Comparison of ENCODE assay signal across 26 cellular contexts in genomic region chr5:158289967-158290366, GRCh38.
"Had no signal": no experiment of that assay in that cellular context is flagged by ENCODE, and none has a peak within 500 bp of the region (broad histone marks: within the 10 kb centered on the region; RNA-seq: fewer than 3 reads in every experiment).

No MANE protein-coding gene starts in this region.

- DNase-seq: stimulated activated CD4-positive, alpha-beta T cell treated with anti-CD3 and anti-CD28 coated beads, Interleukin-2, amount 100 ng/mL, for 48 hours; stimulated activated CD4-positive, alpha-beta T cell treated with anti-CD3 and anti-CD28 coated beads, Interleukin-4, amount 100 ng/mL, for 1 hour; stimulated activated CD4-positive, alpha-beta T cell treated with anti-CD3 and anti-CD28 coated beads, Interleukin-4, amount 100 ng/mL, for 24 hours; stimulated activated CD4-positive, alpha-beta T cell treated with anti-CD3 and anti-CD28 coated beads, Interleukin-4, amount 100 ng/mL, for 4 hours; stimulated activated CD8-positive, alpha-beta memory T cell treated with anti-CD3 and anti-CD28 coated beads, Interleukin-4, amount 100 ng/mL, for 48 hours; stimulated activated naive B cell treated with anti-CD40 and anti-IgM and Interleukin-4, amounts not matched to agents 10 μg/mL and 1 μg/mL and 100 μg/mL, for 72 hours; stimulated activated naive CD4-positive, alpha-beta T cell; stimulated activated naive CD4-positive, alpha-beta T cell treated with Interleukin-2 at 50 U/mL for 16 hours; stimulated activated naive CD8-positive, alpha-beta T cell treated with anti-CD3 and anti-CD28 coated beads, Interleukin-15, amount 100 ng/mL, for 72 hours; stimulated activated naive CD8-positive, alpha-beta T cell treated with anti-CD3 and anti-CD28 coated beads, Interleukin-15, Interleukin-2, amounts not matched to agents 100 U/mL and 50 U/mL, for 24 hours; stomach; substantia nigra; testis; thyroid gland; tibial artery; transverse colon; trophoblast cell; upper lobe of left lung; upper lobe of right lung; uterus had no signal

- H3K4me1 ChIP-seq: testis, thyroid gland, upper lobe of left lung, upper lobe of right lung, uterus had no signal

- H3K9me3 ChIP-seq: suprapubic skin, testis, thoracic aorta, thyroid gland, transverse colon, upper lobe of right lung, uterus, vagina had no signal

- FAIRE-seq: urothelium cell line had no signal

- ATAC-seq: stimulated activated memory B cell treated with anti-CD40 and anti-IgM and Interleukin-4, amounts not matched to agents 10 μg/mL and 1 μg/mL and 100 μg/mL, for 72 hours; stimulated activated naive B cell treated with anti-CD40 and anti-IgM and Interleukin-4, amounts not matched to agents 10 μg/mL and 1 μg/mL and 100 μg/mL, for 72 hours; stimulated activated naive CD8-positive, alpha-beta T cell treated with anti-CD3 and anti-CD28 coated beads, Interleukin-15, amount 100 ng/mL, for 72 hours; stimulated activated naive CD8-positive, alpha-beta T cell treated with anti-CD3 and anti-CD28 coated beads, Interleukin-15, Interleukin-2, amounts not matched to agents 100 U/mL and 50 U/mL, for 24 hours; upper lobe of right lung had no signal

- H3K36me3 ChIP-seq: stomach, suprapubic skin, thoracic aorta, thyroid gland, tibial artery, tibial nerve, transverse colon, upper lobe of left lung, upper lobe of right lung, uterus, vagina had no signal

- H3K27ac ChIP-seq: stomach, suprapubic skin, testis, thoracic aorta, thyroid gland, tibial artery, tibial nerve, transverse colon, upper lobe of left lung, upper lobe of right lung, uterus, vagina had no signal

- H3K4me3 ChIP-seq: stomach, suprapubic skin, testis, thoracic aorta, thyroid gland, tibial artery, tibial nerve, transverse colon, upper lobe of left lung, upper lobe of right lung, uterus, vagina had no signal

- H3K27me3 ChIP-seq: stomach, suprapubic skin, testis, thyroid gland, tibial artery, tibial nerve, transverse colon, upper lobe of left lung, upper lobe of right lung, uterus, vagina had no signal
